ENCODE assay signal across 1 cellular context in the genomic region with DNA sequence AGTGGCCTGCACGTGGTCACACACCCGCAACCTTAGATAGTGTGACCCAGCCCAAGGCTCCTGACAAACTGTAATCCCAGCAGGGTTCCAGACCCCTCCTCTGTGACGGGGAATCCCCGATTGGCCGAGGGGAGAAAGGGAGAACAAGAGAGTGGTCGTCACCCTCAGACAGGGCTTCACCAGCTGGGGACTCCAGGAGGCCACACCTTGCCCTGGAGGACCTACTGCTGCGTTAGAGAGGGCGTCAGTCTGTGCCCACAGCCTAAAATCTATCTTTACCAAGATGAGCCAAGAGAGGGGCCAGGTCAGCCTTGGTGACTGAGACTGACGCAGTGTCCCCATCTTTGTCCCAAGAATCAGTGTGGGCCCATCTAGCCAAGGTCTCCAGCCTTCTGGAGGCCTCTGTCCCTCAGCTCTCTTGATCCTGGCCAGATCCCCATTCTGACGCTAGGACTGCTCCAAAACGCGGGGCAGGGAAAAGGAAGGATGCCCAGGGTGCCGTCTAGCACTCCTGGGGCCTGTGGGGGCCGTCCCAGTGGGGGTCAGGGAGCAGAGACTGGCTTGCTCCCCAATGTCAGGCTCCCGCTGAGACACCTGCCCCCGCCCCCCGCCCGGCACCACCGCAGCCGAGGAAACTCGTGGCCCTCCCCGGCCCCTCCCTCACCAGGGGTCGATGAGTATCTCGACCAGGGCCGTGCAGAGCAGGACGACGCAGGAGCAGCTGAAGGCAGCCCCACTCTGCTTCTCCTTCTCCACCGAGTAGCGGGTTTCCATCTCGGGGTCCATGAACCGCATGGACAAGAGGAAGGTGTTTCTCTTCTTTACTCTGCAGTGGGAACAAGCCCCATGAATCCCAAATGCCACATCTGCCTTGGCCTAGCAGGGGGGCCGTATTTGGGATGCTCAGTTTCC.
TF ChIP-seq lines count a peak whose summit lies in the region.

No MANE protein-coding gene starts in this region.

TF ChIP-seq in H1, 55 proteins besides CTCF, POLR2A, EP300 and RAD21:
- TF ChIP-seq TEAD4 (IDR thresholded peaks at IDR 0.05; ENCODE audit: low read depth, low read length), result no peak
- no peak for TF ChIP-seq SIRT6 (IDR thresholded peaks at IDR 0.05; ENCODE audit: low read length)
- TF ChIP-seq, protein P1, sequence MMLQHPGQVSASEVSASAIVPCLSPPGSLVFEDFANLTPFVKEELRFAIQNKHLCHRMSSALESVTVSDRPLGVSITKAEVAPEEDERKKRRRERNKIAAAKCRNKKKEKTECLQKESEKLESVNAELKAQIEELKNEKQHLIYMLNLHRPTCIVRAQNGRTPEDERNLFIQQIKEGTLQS (IDR thresholded peaks at IDR 0.05; ENCODE audit: insufficient read depth, low read depth, low read length), result no peak
- TF ChIP-seq SRF (IDR thresholded peaks at IDR 0.05; ENCODE audit: low read depth, low read length), result no peak
- no peak for TF ChIP-seq KDM1A (IDR thresholded peaks at IDR 0.05; ENCODE audit: borderline replicate concordance, low read length)
- no peak for TF ChIP-seq TCF12 (IDR thresholded peaks at IDR 0.05; ENCODE audit: low read depth, low read length)
- no peak for TF ChIP-seq NANOG (IDR thresholded peaks at IDR 0.05; ENCODE audit: insufficient read depth, low read depth, low read length, poor library complexity, severe bottlenecking)
- TF ChIP-seq BACH1 (IDR thresholded peaks at IDR 0.05; ENCODE audit: low read length), result no peak
- no peak for TF ChIP-seq ZNF274 (IDR thresholded peaks at IDR 0.05; ENCODE audit: borderline replicate concordance, extremely low read depth, low read length)
- no peak for TF ChIP-seq EGR1 (IDR thresholded peaks at IDR 0.05; ENCODE audit: borderline replicate concordance, low read depth, low read length)
- TF ChIP-seq, protein P2, sequence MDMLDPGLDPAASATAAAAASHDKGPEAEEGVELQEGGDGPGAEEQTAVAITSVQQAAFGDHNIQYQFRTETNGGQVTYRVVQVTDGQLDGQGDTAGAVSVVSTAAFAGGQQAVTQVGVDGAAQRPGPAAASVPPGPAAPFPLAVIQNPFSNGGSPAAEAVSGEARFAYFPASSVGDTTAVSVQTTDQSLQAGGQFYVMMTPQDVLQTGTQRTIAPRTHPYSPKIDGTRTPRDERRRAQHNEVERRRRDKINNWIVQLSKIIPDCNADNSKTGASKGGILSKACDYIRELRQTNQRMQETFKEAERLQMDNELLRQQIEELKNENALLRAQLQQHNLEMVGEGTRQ (IDR thresholded peaks at IDR 0.05; ENCODE audit: low read length), result no peak
- no peak for TF ChIP-seq EZH2 (IDR thresholded peaks at IDR 0.05; ENCODE audit: low read depth, low read length, severe bottlenecking)
- no peak for TF ChIP-seq CTBP2 (IDR thresholded peaks at IDR 0.05; ENCODE audit: borderline replicate concordance, insufficient read depth, insufficient read length, low read length)
- no peak for TF ChIP-seq TAF1 (IDR thresholded peaks at IDR 0.05; ENCODE audit: low read depth, low read length)
- TF ChIP-seq, protein P3, sequence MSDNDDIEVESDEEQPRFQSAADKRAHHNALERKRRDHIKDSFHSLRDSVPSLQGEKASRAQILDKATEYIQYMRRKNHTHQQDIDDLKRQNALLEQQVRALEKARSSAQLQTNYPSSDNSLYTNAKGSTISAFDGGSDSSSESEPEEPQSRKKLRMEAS (IDR thresholded peaks at IDR 0.05), result no peak
- TF ChIP-seq SIN3A (conservative IDR thresholded peaks at IDR 0.05 in 1 of 2, IDR thresholded peaks at IDR 0.05 in 1 of 2; ENCODE audit: low read depth in 1 of 2, low read length in 2 of 2), result no peak
